22 cellular contexts compared by ENCODE assay signal in the genomic region with DNA sequence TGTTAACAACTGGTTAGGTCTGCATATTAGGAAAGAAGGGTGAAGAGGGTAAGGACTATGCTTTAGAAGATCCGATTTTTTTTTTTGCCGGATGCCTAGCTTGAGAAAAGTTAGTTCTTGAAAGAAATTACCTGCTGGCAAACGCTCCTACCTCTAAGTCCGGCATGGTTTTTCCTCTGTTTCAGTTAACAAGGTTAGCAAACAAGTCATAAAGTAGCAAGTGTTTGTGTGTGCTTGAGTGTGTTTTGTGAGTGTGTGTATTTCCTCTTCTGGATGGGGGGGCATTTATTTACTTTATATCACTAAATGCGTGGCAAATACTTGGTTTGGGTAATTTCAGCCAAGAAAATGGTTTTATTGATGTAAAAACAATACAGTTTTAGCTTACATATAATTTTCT.
"Had no signal": no experiment of that assay in that cellular context is flagged by ENCODE, and none has a peak within 500 bp of the region (broad histone marks: within the 10 kb centered on the region; RNA-seq: fewer than 3 reads in every experiment).

No MANE protein-coding gene starts in this region.

- H3K36me3 ChIP-seq: esophagus squamous epithelium, lower lobe of right lung, prostate gland, right atrium auricular region, stomach, upper lobe of right lung had no signal

- ATAC-seq: activated CD4-positive, CD25-positive, alpha-beta regulatory T cell treated with anti-CD3 and anti-CD28 coated beads, Interleukin-2, amount 50 U/mL, for 24 hours; activated CD8-positive, alpha-beta T cell treated with anti-CD3 and anti-CD28 coated beads, Interleukin-2, amount 10 ng/mL, durations not matched to agents 7 days and 5 days; activated naive CD8-positive, alpha-beta T cell treated with anti-CD3 and anti-CD28 coated beads, Interleukin-2, amount 50 U/mL, for 24 hours; effector memory CD8-positive, alpha-beta T cell; stimulated activated effector memory CD8-positive, alpha-beta T cell treated with anti-CD3 and anti-CD28 coated beads, Interleukin-12 subunit alpha, Interleukin-12 subunit beta, amount 100 ng/mL, for 72 hours had no signal

- H3K27ac ChIP-seq: esophagus squamous epithelium, lower lobe of right lung, prostate gland, right atrium auricular region, stomach, testis, upper lobe of right lung had no signal

- H3K27me3 ChIP-seq: esophagus squamous epithelium, right atrium auricular region, stomach, testis, upper lobe of right lung had no signal

- H3K4me3 ChIP-seq: esophagus squamous epithelium, lower lobe of right lung, prostate gland, right atrium auricular region, stomach, testis, upper lobe of right lung had no signal

- DNase-seq: activated CD4-positive, alpha-beta T cell treated with anti-CD3 and anti-CD28 coated beads, Interleukin-2, amount 10 ng/mL, durations not matched to agents 7 days and 5 days; activated CD8-positive, alpha-beta T cell treated with anti-CD3 and anti-CD28 coated beads, Interleukin-2, amount 10 ng/mL, durations not matched to agents 7 days and 5 days; activated effector memory CD4-positive, alpha-beta T cell treated with Interleukin-2 at 50 U/mL for 16 hours; activated naive CD4-positive, alpha-beta T cell treated with anti-CD3 and anti-CD28 coated beads, Interleukin-2, amount 10 ng/mL, durations not matched to agents 7 days and 5 days; activated naive CD8-positive, alpha-beta T cell treated with anti-CD3 and anti-CD28 coated beads, Interleukin-2, amount 50 U/mL, for 24 hours; activated T-cell treated with anti-CD3 and anti-CD28 coated beads, Interleukin-2, amount 50 U/mL, for 24 hours; dermis blood vessel endothelial cell; effector memory CD8-positive, alpha-beta T cell; esophagus squamous epithelium; islet precursor cell; lower lobe of right lung; nephron progenitor cell; stimulated activated CD4-positive, alpha-beta T cell treated with anti-CD3 and anti-CD28 coated beads, Interleukin-15, amount 100 ng/mL, for 24 hours; stimulated activated CD4-positive, alpha-beta T cell treated with anti-CD3 and anti-CD28 coated beads, Interleukin-2, amount 100 ng/mL, for 48 hours; stomach; T1000; testis; upper lobe of right lung had no signal

- H3K27me3 Mint-ChIP-seq: activated CD4-positive, alpha-beta T cell treated with anti-CD3 and anti-CD28 coated beads, Interleukin-2, amount 10 ng/mL, durations not matched to agents 7 days and 5 days; activated naive CD4-positive, alpha-beta T cell treated with anti-CD3 and anti-CD28 coated beads, Interleukin-2, amount 10 ng/mL, durations not matched to agents 7 days and 5 days; activated naive CD8-positive, alpha-beta T cell treated with anti-CD3 and anti-CD28 coated beads, Interleukin-2, amount 50 U/mL, for 24 hours; activated T-cell treated with anti-CD3 and anti-CD28 coated beads, Interleukin-2, amount 50 U/mL, for 24 hours had no signal

- H3K9me3 ChIP-seq: esophagus squamous epithelium, lower lobe of right lung, prostate gland, right atrium auricular region, stomach, testis, upper lobe of right lung had no signal

- H3K9me3 Mint-ChIP-seq: activated CD4-positive, alpha-beta T cell treated with anti-CD3 and anti-CD28 coated beads, Interleukin-2, amount 10 ng/mL, durations not matched to agents 7 days and 5 days; activated naive CD4-positive, alpha-beta T cell treated with anti-CD3 and anti-CD28 coated beads, Interleukin-2, amount 10 ng/mL, durations not matched to agents 7 days and 5 days; activated naive CD8-positive, alpha-beta T cell treated with anti-CD3 and anti-CD28 coated beads, Interleukin-2, amount 50 U/mL, for 24 hours; activated T-cell treated with anti-CD3 and anti-CD28 coated beads, Interleukin-2, amount 50 U/mL, for 24 hours; effector memory CD8-positive, alpha-beta T cell; stimulated activated effector memory CD8-positive, alpha-beta T cell treated with anti-CD3 and anti-CD28 coated beads, Interleukin-12 subunit alpha, Interleukin-12 subunit beta, amount 100 ng/mL, for 72 hours had no signal

- H3K4me3 Mint-ChIP-seq: activated CD4-positive, alpha-beta T cell treated with anti-CD3 and anti-CD28 coated beads, Interleukin-2, amount 10 ng/mL, durations not matched to agents 7 days and 5 days; activated CD8-positive, alpha-beta T cell treated with anti-CD3 and anti-CD28 coated beads, Interleukin-2, amount 10 ng/mL, durations not matched to agents 7 days and 5 days; activated naive CD4-positive, alpha-beta T cell treated with anti-CD3 and anti-CD28 coated beads, Interleukin-2, amount 10 ng/mL, durations not matched to agents 7 days and 5 days; activated naive CD8-positive, alpha-beta T cell treated with anti-CD3 and anti-CD28 coated beads, Interleukin-2, amount 50 U/mL, for 24 hours; activated T-cell treated with anti-CD3 and anti-CD28 coated beads, Interleukin-2, amount 50 U/mL, for 24 hours; effector memory CD8-positive, alpha-beta T cell; nephron progenitor cell; stimulated activated effector memory CD8-positive, alpha-beta T cell treated with anti-CD3 and anti-CD28 coated beads, Interleukin-12 subunit alpha, Interleukin-12 subunit beta, amount 100 ng/mL, for 72 hours had no signal

- H3K4me1 Mint-ChIP-seq: activated CD4-positive, alpha-beta T cell treated with anti-CD3 and anti-CD28 coated beads, Interleukin-2, amount 10 ng/mL, durations not matched to agents 7 days and 5 days; activated naive CD4-positive, alpha-beta T cell treated with anti-CD3 and anti-CD28 coated beads, Interleukin-2, amount 10 ng/mL, durations not matched to agents 7 days and 5 days; activated naive CD8-positive, alpha-beta T cell treated with anti-CD3 and anti-CD28 coated beads, Interleukin-2, amount 50 U/mL, for 24 hours; stimulated activated effector memory CD8-positive, alpha-beta T cell treated with anti-CD3 and anti-CD28 coated beads, Interleukin-12 subunit alpha, Interleukin-12 subunit beta, amount 100 ng/mL, for 72 hours had no signal

- H3K4me1 ChIP-seq: esophagus squamous epithelium, lower lobe of right lung, prostate gland, right atrium auricular region, stomach, testis, upper lobe of right lung had no signal

- H3K27ac Mint-ChIP-seq: activated CD4-positive, alpha-beta T cell treated with anti-CD3 and anti-CD28 coated beads, Interleukin-2, amount 10 ng/mL, durations not matched to agents 7 days and 5 days; activated CD8-positive, alpha-beta T cell treated with anti-CD3 and anti-CD28 coated beads, Interleukin-2, amount 10 ng/mL, durations not matched to agents 7 days and 5 days; activated naive CD4-positive, alpha-beta T cell treated with anti-CD3 and anti-CD28 coated beads, Interleukin-2, amount 10 ng/mL, durations not matched to agents 7 days and 5 days; activated naive CD8-positive, alpha-beta T cell treated with anti-CD3 and anti-CD28 coated beads, Interleukin-2, amount 50 U/mL, for 24 hours; activated T-cell treated with anti-CD3 and anti-CD28 coated beads, Interleukin-2, amount 50 U/mL, for 24 hours; effector memory CD8-positive, alpha-beta T cell; nephron progenitor cell; stimulated activated effector memory CD8-positive, alpha-beta T cell treated with anti-CD3 and anti-CD28 coated beads, Interleukin-12 subunit alpha, Interleukin-12 subunit beta, amount 100 ng/mL, for 72 hours had no signal

- H3K36me3 Mint-ChIP-seq: activated naive CD4-positive, alpha-beta T cell treated with anti-CD3 and anti-CD28 coated beads, Interleukin-2, amount 10 ng/mL, durations not matched to agents 7 days and 5 days; stimulated activated effector memory CD8-positive, alpha-beta T cell treated with anti-CD3 and anti-CD28 coated beads, Interleukin-12 subunit alpha, Interleukin-12 subunit beta, amount 100 ng/mL, for 72 hours had no signal
